17 cellular contexts compared by ENCODE assay signal in the genomic region with DNA sequence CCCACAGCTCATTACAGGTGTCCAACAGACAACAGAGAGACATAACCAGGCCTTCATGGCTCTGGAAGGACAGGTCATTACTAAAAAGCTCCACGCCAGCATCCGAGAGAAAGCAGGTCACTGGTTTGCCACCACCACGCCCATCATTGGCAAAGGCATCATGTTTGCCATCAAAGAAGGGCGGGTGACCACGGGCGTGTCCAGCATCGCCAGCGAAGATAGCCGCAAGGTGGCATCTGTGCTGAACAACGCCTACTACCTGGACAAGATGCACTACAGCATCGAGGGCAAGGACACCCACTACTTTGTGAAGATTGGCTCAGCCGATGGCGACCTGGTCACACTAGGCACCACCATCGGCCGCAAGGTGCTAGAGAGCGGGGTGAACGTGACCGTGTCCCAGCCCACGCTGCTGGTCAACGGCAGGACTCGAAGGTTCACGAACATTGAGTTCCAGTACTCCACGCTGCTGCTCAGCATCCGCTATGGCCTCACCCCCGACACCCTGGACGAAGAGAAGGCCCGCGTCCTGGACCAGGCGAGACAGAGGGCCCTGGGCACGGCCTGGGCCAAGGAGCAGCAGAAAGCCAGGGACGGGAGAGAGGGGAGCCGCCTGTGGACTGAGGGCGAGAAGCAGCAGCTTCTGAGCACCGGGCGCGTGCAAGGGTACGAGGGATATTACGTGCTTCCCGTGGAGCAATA. TPM values are rescaled to one million over a fixed set of nuclear protein-coding genes. Genes with fewer than 3 reads are reported as not detected.
A peak's percentile ranks its signal among the peaks of the same experiment; 100 is the strongest.
DNase-seq lines count a peak whose midpoint lies in the region; ATAC-seq and TF ChIP-seq lines count a peak whose summit lies in the region.
"Had no signal": no experiment of that assay in that cellular context is flagged by ENCODE, and none has a peak within 500 bp of the region (broad histone marks: within the 10 kb centered on the region; RNA-seq: fewer than 3 reads in every experiment).

No MANE protein-coding gene starts in this region.

- intact Hi-C loops in left colon (cut with DNase I, micrococcal nuclease) = no loop called here
- intact Hi-C loops in upper lobe of right lung (cut with DNase I) = no loop called here

- ATAC-seq in left colon = peak; percentile 51
- ATAC-seq in upper lobe of right lung = peak; percentile 26
- ATAC-seq in HG02884 (IDR thresholded peaks at IDR 0.05; ENCODE audit: unreplicated experiment) = no peak

- H2AK5ac ChIP-seq in neuronal stem cell (ENCODE audit: low read depth, low read length) = no peak overlapping the region

- no peak overlapping the region for H3K4me3 ChIP-seq in neuronal stem cell (ENCODE audit: low read length in 2 of 2)
- H3K4me3 ChIP-seq in upper lobe of right lung = no peak overlapping the region
- H3K4me3 ChIP-seq: GM23248 had no signal

- peak overlapping the region; percentile 62 for H3K18ac ChIP-seq in neuronal stem cell (ENCODE audit: low read length)

- no peaks in the 10 kb centered on the region for H3K27me3 ChIP-seq in neuronal stem cell (ENCODE audit: control insufficient read depth in 3 of 3, insufficient read depth in 3 of 3, low read depth in 1 of 3, low read length in 3 of 3)
- no peaks in the 10 kb centered on the region for H3K27me3 ChIP-seq in upper lobe of right lung

- H3K9me3 ChIP-seq in neuronal stem cell (replicated peaks in 1 of 2; ENCODE audit: control insufficient read depth in 2 of 2, insufficient read depth in 1 of 2, low read depth in 1 of 2, low read length in 2 of 2) (no peaks in the 10 kb centered on the region), upper lobe of right lung (no peaks in the 10 kb centered on the region)
- H3K9me3 ChIP-seq: Caco-2 had no signal

- no peak overlapping the region for H4K91ac ChIP-seq in neuronal stem cell (ENCODE audit: low read depth, low read length, poor library complexity)

- no peak overlapping the region for H3K4me2 ChIP-seq in neuronal stem cell (ENCODE audit: insufficient read depth, low read length, poor library complexity, severe bottlenecking)

- H3K36me3 ChIP-seq in neuronal stem cell (replicated peaks in 1 of 2; ENCODE audit: control insufficient read depth in 2 of 2, insufficient read depth in 2 of 2, low read length in 2 of 2) (peaks cover 0 to 19% of the 10 kb centered on the region in 2 donors), upper lobe of right lung (no peaks in the 10 kb centered on the region)

- H3K23ac ChIP-seq in neuronal stem cell (ENCODE audit: low read depth, low read length, poor library complexity) = no peak overlapping the region

- H3K79me1 ChIP-seq in neuronal stem cell (ENCODE audit: low read depth, low read length) = no peaks in the 10 kb centered on the region

- H3K4me1 ChIP-seq in neuronal stem cell (ENCODE audit: control insufficient read depth in 2 of 2, insufficient read depth in 1 of 2, low read depth in 1 of 2, low read length in 2 of 2) (peaks cover 0 to 1% of the 10 kb centered on the region in 2 donors), upper lobe of right lung (no peaks in the 10 kb centered on the region)
- H3K4me1 ChIP-seq: Caco-2 had no signal

- H2BK15ac ChIP-seq in neuronal stem cell (ENCODE audit: low read length) = no peak overlapping the region

- no peak overlapping the region for H3K4ac ChIP-seq in neuronal stem cell (ENCODE audit: low read length)

- H2BK12ac ChIP-seq in neuronal stem cell (ENCODE audit: low read length) = no peak overlapping the region

- H2BK120ac ChIP-seq in neuronal stem cell (ENCODE audit: low read depth, low read length) = no peak overlapping the region

- H3K14ac ChIP-seq in neuronal stem cell (ENCODE audit: low read length) = no peak overlapping the region

- DNase-seq in left colon = peak; percentile 41 to 54
- no peak for DNase-seq in neuronal stem cell (ENCODE audit: low spot score)
- no peak for DNase-seq in upper lobe of right lung
- no peak for DNase-seq in islet precursor cell
- no peak for DNase-seq in D341Med (ENCODE audit: low spot score)
- DNase-seq: ACHN; AML-193; Caco-2; CD4-positive, alpha-beta T cell; DMS153; DMS79; GDM1; GM23248; HCEC 1CT; IMR-90 had no signal

- H3K27ac ChIP-seq in neuronal stem cell (replicated peaks; ENCODE audit: low read length) (no peak overlapping the region), upper lobe of right lung (no peak overlapping the region)
- H3K27ac ChIP-seq: C4-2B, GM23248 had no signal

- WGBS in neuronal stem cell (ENCODE audit: extremely low coverage in 2 of 2, insufficient read length in 2 of 2, insufficient replicate concordance in 1 of 2), 2 donors = no CpG with 5 or more reads among the region's 39 CpGs

- no peak for TF ChIP-seq CTCF in upper lobe of right lung (IDR thresholded peaks at IDR 0.05)

- no peak overlapping the region for H4K8ac ChIP-seq in neuronal stem cell (ENCODE audit: low read depth, low read length)

- H2AFZ ChIP-seq in neuronal stem cell (ENCODE audit: low read length) = no peak overlapping the region
- H2AFZ ChIP-seq: GM23248 had no signal

- no peak overlapping the region for H3K9ac ChIP-seq in neuronal stem cell (ENCODE audit: low read depth, low read length, poor library complexity)
- H3K9ac ChIP-seq: GM23248 had no signal

- H2BK5ac ChIP-seq in neuronal stem cell (ENCODE audit: low read length) = no peak overlapping the region

RNA-seq across cellular contexts. Expression of gene WWC1, which starts 29.3 kb away (rescaled TPM):
- total RNA-seq in left colon (10 to 100 TPM; 18.7 to 38.3 TPM), upper lobe of right lung (94.2 TPM)
- 11.4 TPM for polyA plus RNA-seq in neuronal stem cell (2013, experiment 1 of 2)
- 12.7 TPM for polyA plus RNA-seq in neuronal stem cell (2013, experiment 2 of 2)

Comparison
In these comparisons a context has a peak if more than half of its experiments do, and no peak if none do; other contexts are left out.
1. DNase-seq: peak in left colon (2 of 2); none in neuronal stem cell (single experiment), upper lobe of right lung (single experiment), islet precursor cell (single experiment) and D341Med (single experiment).